ENCODE assay signal across 15 cellular contexts in genomic region chr18:49174478-49174877, GRCh38.
DNase-seq lines count a peak whose midpoint lies in the region; ATAC-seq, FAIRE-seq and TF ChIP-seq lines count a peak whose summit lies in the region.
"Had no signal": no experiment of that assay in that cellular context is flagged by ENCODE, and none has a peak within 500 bp of the region (broad histone marks: within the 10 kb centered on the region; RNA-seq: fewer than 3 reads in every experiment).

No MANE protein-coding gene starts in this region.

- H3K9ac ChIP-seq in HepG2 (ENCODE audit: insufficient read depth, low read depth, low read length): no peak overlapping the region

- DNase-seq in AG08396 (ENCODE audit: low spot score) (peak; percentile 47), HS-5 (ENCODE audit: low read depth) (peak; percentile 9), fibroblast of gingiva (ENCODE audit: low read depth) (peak; percentile 76), omental fat pad (ENCODE audit: low spot score) (no peak), GM19240 (ENCODE audit: insufficient read length, low spot score) (no peak), HuH-7.5 (ENCODE audit: low spot score) (no peak), HepG2 (ENCODE audit: low spot score) (no peak)
- no peak for DNase-seq in activated naive CD4-positive, alpha-beta T cell (lab: John Stamatoyannopoulos, UW)
- DNase-seq: activated gamma-delta T cell treated with Interleukin-2 at 50 U/mL for 16 hours, caudate nucleus, midbrain, testis had no signal

- TF ChIP-seq CTCF in omental fat pad (IDR thresholded peaks at IDR 0.05) (no peak), HepG2 (CRISPR knock-in tag; IDR thresholded peaks at IDR 0.05) (no peak)

- peaks cover 21% of the 10 kb centered on the region for H3K4me1 ChIP-seq in HepG2 (ENCODE audit: insufficient read depth, low read length)

- peak; percentile 62 for ATAC-seq in omental fat pad (ENCODE audit: low FRiP score)
- ATAC-seq in HepG2: no peak

- no peak for TF ChIP-seq POLR2A in HepG2 (IDR thresholded peaks at IDR 0.05; ENCODE audit: insufficient read depth in 1 of 2, low read depth in 2 of 2, low read length in 2 of 2)

- H3K4me2 ChIP-seq in HepG2 (ENCODE audit: low read depth, low read length): no peak overlapping the region

- no peaks in the 10 kb centered on the region for H3K36me3 ChIP-seq in HepG2 (replicated peaks in 1 of 2; ENCODE audit: control insufficient read depth in 1 of 2, insufficient read depth in 2 of 2, low read length in 2 of 2)
- H3K36me3 ChIP-seq: neutrophil had no signal

- no TSS peak for BruUV-seq in HepG2 (replicated peaks; lab: Mats Ljungman, UMichigan)

- TF ChIP-seq RAD21 in HepG2 (CRISPR knock-in tag; IDR thresholded peaks at IDR 0.05): no peak

- H3K79me2 ChIP-seq in HepG2 (ENCODE audit: insufficient read depth, low read length): no peaks in the 10 kb centered on the region

- no peaks in the 10 kb centered on the region for H3K9me3 ChIP-seq in HepG2 (ENCODE audit: low read length)
- H3K9me3 ChIP-seq: neutrophil, testis had no signal

- H3K27ac ChIP-seq in HepG2 (ENCODE audit: extremely low read length, insufficient read depth, low read length): no peak overlapping the region
- H3K27ac ChIP-seq: C4-2B, neutrophil, testis had no signal

- no peak overlapping the region for H3K4me3 ChIP-seq in HepG2 (replicated peaks in 1 of 3; ENCODE audit: insufficient read depth in 1 of 3, low read depth in 2 of 3, low read length in 3 of 3)
- H3K4me3 ChIP-seq: testis had no signal

- CTCF ChIA-PET in HepG2 (lab: Yijun Ruan, JAX; ENCODE audit: low intra/inter-chr PET ratio, low total read pairs): no interaction called here

- POLR2A ChIA-PET in HepG2 (lab: Yijun Ruan, JAX): no interaction called here

- no peak overlapping the region for H2AFZ ChIP-seq in HepG2 (ENCODE audit: low read length)

- H3K27me3 ChIP-seq in HepG2 (ENCODE audit: control insufficient read depth in 1 of 2, insufficient read depth in 2 of 2, low read length in 2 of 2): no peaks in the 10 kb centered on the region
- H3K27me3 ChIP-seq: neutrophil, testis had no signal

- no peaks in the 10 kb centered on the region for H4K20me1 ChIP-seq in HepG2 (ENCODE audit: insufficient read depth, low read length)

- TF ChIP-seq EP300 in HepG2 (IDR thresholded peaks at IDR 0.05; ENCODE audit: low read depth in 2 of 2, low read length in 2 of 2) (no peak), HepG2 (CRISPR knock-in tag; IDR thresholded peaks at IDR 0.05; ENCODE audit: borderline replicate concordance) (no peak)

- 96% methylated on average over 4 of the region's 4 CpGs for WGBS in HepG2 (ENCODE audit: low lambda C conversion rate)

- no peak for FAIRE-seq in HepG2 (lab: Jason Lieb, UNC)
- FAIRE-seq: endothelial cell of umbilical vein had no signal

- intact Hi-C loops in HepG2 (cut with micrococcal nuclease; ENCODE audit: unreplicated experiment): loop anchor here (10.0 kb wide), 1 partner anchor 280 kb away; no protein-coding TSS in a partner anchor

- in situ Hi-C loops in HepG2 (cut with HindIII; ENCODE audit: extremely low pct_ligation_motif_present, low pct_unique_long_range_greater_than_20kb): loop anchor here (10.0 kb wide), 1 partner anchor 120 kb away; no protein-coding TSS in a partner anchor

TF ChIP-seq in HepG2, 621 proteins besides CTCF, POLR2A, EP300 and RAD21:
- no peak for TF ChIP-seq ZNF597 (CRISPR knock-in tag; IDR thresholded peaks at IDR 0.05)
- no peak for TF ChIP-seq SCMH1 (CRISPR knock-in tag; IDR thresholded peaks at IDR 0.05; ENCODE audit: borderline replicate concordance)
- TF ChIP-seq ZBTB46 (CRISPR knock-in tag; IDR thresholded peaks at IDR 0.05; ENCODE audit: borderline replicate concordance): no peak
- no peak for TF ChIP-seq SP140L (CRISPR knock-in tag; IDR thresholded peaks at IDR 0.05; ENCODE audit: borderline replicate concordance)

Comparison
In these comparisons a context has a peak if more than half of its experiments do, and no peak if none do; other contexts are left out.
1. DNase-seq: peak in AG08396 (single experiment), HS-5 (single experiment) and fibroblast of gingiva (single experiment); none in omental fat pad (single experiment), GM19240 (single experiment), activated naive CD4-positive, alpha-beta T cell (0 of 4), HuH-7.5 (single experiment) and HepG2 (single experiment).